ENCODE assay signal across 23 cellular contexts in the genomic region with DNA sequence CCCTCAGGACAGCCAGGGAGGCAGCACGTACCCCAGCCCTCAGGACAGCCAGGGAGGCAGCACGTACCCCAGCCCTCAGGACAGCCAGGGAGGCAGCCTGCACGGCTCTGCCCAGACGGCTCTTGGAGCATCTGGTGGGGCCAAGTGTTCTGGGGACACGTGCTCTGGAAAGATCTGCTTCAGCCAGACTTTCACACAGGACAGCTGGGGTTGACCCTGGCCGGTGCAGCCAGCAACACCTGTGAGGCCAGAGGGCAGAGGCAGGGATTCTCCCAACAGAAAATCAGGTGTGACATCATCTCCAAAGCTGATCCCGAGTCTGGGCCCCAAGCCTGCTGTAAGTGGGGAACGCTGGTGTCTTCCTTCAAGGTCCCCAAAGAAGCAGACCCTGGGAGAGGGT. TPM values are rescaled to one million over a fixed set of nuclear protein-coding genes. Genes with fewer than 3 reads are reported as not detected.
DNase-seq lines count a peak whose midpoint lies in the region; ATAC-seq, FAIRE-seq and TF ChIP-seq lines count a peak whose summit lies in the region.
"Had no signal": no experiment of that assay in that cellular context is flagged by ENCODE, and none has a peak within 500 bp of the region (broad histone marks: within the 10 kb centered on the region; RNA-seq: fewer than 3 reads in every experiment).

No MANE protein-coding gene starts in this region.

- TF ChIP-seq POLR2A in GM18505 (IDR thresholded peaks at IDR 0.05; ENCODE audit: borderline replicate concordance, extremely low read depth, insufficient read depth, insufficient read length): no peak

- DNase-seq in NCI-H524 (lab: John Stamatoyannopoulos, UW) (peak; percentile 24 to 71), NCI-H524 treated with DMSO at 0.1 percent for 48 hours (lab: John Stamatoyannopoulos, UW) (no peak), HTR-8/SVneo (ENCODE audit: insufficient read length, low spot score) (no peak), glutamatergic neuron (no peak), SHP77 treated with DMSO at 0.1 percent for 48 hours (lab: John Stamatoyannopoulos, UW) (no peak)
- DNase-seq: 8988T; ACHN; AML-193; BE2C; CD4-positive, alpha-beta T cell; CD8-positive, alpha-beta memory T cell; DMS153; DND-41; H9 had no signal

- peak; percentile 62 for FAIRE-seq in HTR-8/SVneo (lab: Jason Lieb, UNC)
- FAIRE-seq: A549, D721Med, G401.6, GM12892, GM18507 had no signal

- no peak for TF ChIP-seq CTCF in glutamatergic neuron (IDR thresholded peaks at IDR 0.05; ENCODE audit: partially characterized antibody, unreplicated experiment)

- H3K27me3 Mint-ChIP-seq in glutamatergic neuron (ENCODE audit: unreplicated experiment): peaks cover 26% of the 10 kb centered on the region

- peaks cover 31% of the 10 kb centered on the region for H3K4me1 Mint-ChIP-seq in glutamatergic neuron (ENCODE audit: low read depth, unreplicated experiment)
- H3K4me1 Mint-ChIP-seq: CD8-positive, alpha-beta memory T cell had no signal

- peak overlapping the region; percentile 64 for H3K27ac Mint-ChIP-seq in glutamatergic neuron (ENCODE audit: unreplicated experiment)
- H3K27ac Mint-ChIP-seq: CD4-positive, alpha-beta T cell; CD8-positive, alpha-beta memory T cell; GM23338; H9 had no signal

- H3K4me3 Mint-ChIP-seq in glutamatergic neuron (ENCODE audit: unreplicated experiment): no peak overlapping the region
- H3K4me3 Mint-ChIP-seq: CD4-positive, alpha-beta T cell; CD8-positive, alpha-beta memory T cell; GM23338; H9 had no signal

- ATAC-seq in GM18505 (IDR thresholded peaks at IDR 0.05; ENCODE audit: unreplicated experiment): no peak
- ATAC-seq: A549, HCT116 had no signal

- H3K36me3 Mint-ChIP-seq in glutamatergic neuron (ENCODE audit: unreplicated experiment): no peaks in the 10 kb centered on the region
- H3K36me3 Mint-ChIP-seq: CD14-positive monocyte; CD8-positive, alpha-beta memory T cell had no signal

- H3K9me3 Mint-ChIP-seq in glutamatergic neuron (ENCODE audit: unreplicated experiment): peaks cover 9% of the 10 kb centered on the region
- H3K9me3 Mint-ChIP-seq: CD4-positive, alpha-beta T cell; GM23338; H9 had no signal

RNA-seq across cellular contexts. Expression of a gene that starts 55.5 kb away (rescaled TPM):
- 26.5 TPM for total RNA-seq in glutamatergic neuron (ENCODE audit: unreplicated experiment)

Comparison
In these comparisons a context has a peak if more than half of its experiments do, and no peak if none do; other contexts are left out.
1. DNase-seq: peak in NCI-H524 (2 of 2); none in NCI-H524 treated with DMSO at 0.1 percent for 48 hours (single experiment), HTR-8/SVneo (single experiment), glutamatergic neuron (single experiment) and SHP77 treated with DMSO at 0.1 percent for 48 hours (single experiment).